20 cellular contexts compared by ENCODE assay signal in genomic region chr5:139285651-139286392, GRCh38.
A peak's percentile ranks its signal among the peaks of the same experiment; 100 is the strongest.
DNase-seq lines count a peak whose midpoint lies in the region; TF ChIP-seq lines count a peak whose summit lies in the region.
"Had no signal": no experiment of that assay in that cellular context is flagged by ENCODE, and none has a peak within 500 bp of the region (broad histone marks: within the 10 kb centered on the region; RNA-seq: fewer than 3 reads in every experiment).

No MANE protein-coding gene starts in this region.

- CTCF ChIA-PET in HEK293T (lab: Yijun Ruan, JAX) = interaction anchor here (1.4 kb wide), 1 partner anchor 8 kb away, joined by 3 read pairs; the partner anchor contains the start of gene MATR3

- peak overlapping the region; percentile 62 for H3K27ac Mint-ChIP-seq in activated naive CD4-positive, alpha-beta T cell treated with anti-CD3 and anti-CD28 coated beads, Interleukin-2, amount 50 U/mL, for 24 hours
- H3K27ac Mint-ChIP-seq in activated naive CD8-positive, alpha-beta T cell = peak overlapping the region; percentile 67
- peak overlapping the region; percentile 11 for H3K27ac Mint-ChIP-seq in nephron progenitor cell
- H3K27ac Mint-ChIP-seq: activated CD4-positive, alpha-beta memory T cell treated with anti-CD3 and anti-CD28 coated beads, Interleukin-2, amount 10 ng/mL, durations not matched to agents 7 days and 5 days; activated naive CD4-positive, alpha-beta T cell treated with anti-CD3 and anti-CD28 coated beads, Interleukin-2, amount 10 ng/mL, durations not matched to agents 7 days and 5 days; effector memory CD8-positive, alpha-beta T cell; T-cell had no signal

- DNase-seq in activated naive CD4-positive, alpha-beta T cell treated with anti-CD3 and anti-CD28 coated beads, Interleukin-2, amount 50 U/mL, for 16 hours = no peak
- DNase-seq in HEK293T (ENCODE audit: extremely low spot score) (no peak), nephron progenitor cell (no peak), SW 1271 (lab: John Stamatoyannopoulos, UW) (no peak), NCI-H187 treated with DMSO at 0.1 percent for 48 hours (lab: John Stamatoyannopoulos, UW) (no peak)
- DNase-seq: activated CD4-positive, alpha-beta memory T cell treated with anti-CD3 and anti-CD28 coated beads, Interleukin-2, amount 10 ng/mL, durations not matched to agents 7 days and 5 days; activated naive CD4-positive, alpha-beta T cell treated with anti-CD3 and anti-CD28 coated beads, Interleukin-2, amount 10 ng/mL, durations not matched to agents 7 days and 5 days; C1 segment of cervical spinal cord; COR-L47; DND-41; effector memory CD8-positive, alpha-beta T cell; Karpas-422; lower lobe of right lung; NCI-H1436; NCI-H2171 treated with DMSO at 0.1 percent for 48 hours; NCI-H524; T-cell; upper lobe of right lung had no signal

- peaks cover 28% of the 10 kb centered on the region for H3K36me3 Mint-ChIP-seq in activated naive CD4-positive, alpha-beta T cell treated with anti-CD3 and anti-CD28 coated beads, Interleukin-2, amount 50 U/mL, for 24 hours
- H3K36me3 Mint-ChIP-seq in activated naive CD8-positive, alpha-beta T cell = peaks cover 20% of the 10 kb centered on the region
- peaks cover 75% of the 10 kb centered on the region for H3K36me3 Mint-ChIP-seq in nephron progenitor cell (ENCODE audit: low read depth)

- H3K4me3 Mint-ChIP-seq in activated naive CD4-positive, alpha-beta T cell treated with anti-CD3 and anti-CD28 coated beads, Interleukin-2, amount 50 U/mL, for 24 hours = peak overlapping the region; percentile 11
- H3K4me3 Mint-ChIP-seq in activated naive CD8-positive, alpha-beta T cell = no peak overlapping the region
- no peak overlapping the region for H3K4me3 Mint-ChIP-seq in nephron progenitor cell
- H3K4me3 Mint-ChIP-seq: activated CD4-positive, alpha-beta memory T cell treated with anti-CD3 and anti-CD28 coated beads, Interleukin-2, amount 10 ng/mL, durations not matched to agents 7 days and 5 days; activated naive CD4-positive, alpha-beta T cell treated with anti-CD3 and anti-CD28 coated beads, Interleukin-2, amount 10 ng/mL, durations not matched to agents 7 days and 5 days; effector memory CD8-positive, alpha-beta T cell; T-cell had no signal

- POLR2A ChIA-PET in HEK293T (lab: Yijun Ruan, JAX) = interaction anchor here (0.9 to 4.2 kb wide), 4 partner anchors 9 to 56 kb away, joined by 3 to 16 read pairs (median 5); partner anchors contain the start of gene PAIP2

- no peaks in the 10 kb centered on the region for H3K9me3 Mint-ChIP-seq in activated naive CD4-positive, alpha-beta T cell treated with anti-CD3 and anti-CD28 coated beads, Interleukin-2, amount 50 U/mL, for 24 hours
- H3K9me3 Mint-ChIP-seq in activated naive CD8-positive, alpha-beta T cell (ENCODE audit: low read depth) = no peaks in the 10 kb centered on the region
- peaks cover 13% of the 10 kb centered on the region for H3K9me3 Mint-ChIP-seq in nephron progenitor cell
- H3K9me3 Mint-ChIP-seq: activated CD4-positive, alpha-beta memory T cell treated with anti-CD3 and anti-CD28 coated beads, Interleukin-2, amount 10 ng/mL, durations not matched to agents 7 days and 5 days; activated naive CD4-positive, alpha-beta T cell treated with anti-CD3 and anti-CD28 coated beads, Interleukin-2, amount 10 ng/mL, durations not matched to agents 7 days and 5 days; effector memory CD8-positive, alpha-beta T cell; T-cell had no signal

- TF ChIP-seq CTCF in nephron progenitor cell (IDR thresholded peaks at IDR 0.05) = no peak

- no peaks in the 10 kb centered on the region for H3K4me1 Mint-ChIP-seq in activated naive CD4-positive, alpha-beta T cell treated with anti-CD3 and anti-CD28 coated beads, Interleukin-2, amount 50 U/mL, for 24 hours
- H3K4me1 Mint-ChIP-seq in activated naive CD8-positive, alpha-beta T cell (ENCODE audit: low read depth) = peaks cover 4% of the 10 kb centered on the region
- H3K4me1 Mint-ChIP-seq in nephron progenitor cell = peaks cover 6% of the 10 kb centered on the region

- H3K27me3 Mint-ChIP-seq in activated naive CD4-positive, alpha-beta T cell treated with anti-CD3 and anti-CD28 coated beads, Interleukin-2, amount 50 U/mL, for 24 hours = no peaks in the 10 kb centered on the region
- no peaks in the 10 kb centered on the region for H3K27me3 Mint-ChIP-seq in activated naive CD8-positive, alpha-beta T cell
- no peaks in the 10 kb centered on the region for H3K27me3 Mint-ChIP-seq in nephron progenitor cell (ENCODE audit: low read depth, poor library complexity)
- H3K27me3 Mint-ChIP-seq: activated CD4-positive, alpha-beta memory T cell treated with anti-CD3 and anti-CD28 coated beads, Interleukin-2, amount 10 ng/mL, durations not matched to agents 7 days and 5 days; activated naive CD4-positive, alpha-beta T cell treated with anti-CD3 and anti-CD28 coated beads, Interleukin-2, amount 10 ng/mL, durations not matched to agents 7 days and 5 days; effector memory CD8-positive, alpha-beta T cell; T-cell had no signal

TF ChIP-seq in HEK293T, 16 proteins besides CTCF, POLR2A, EP300 and RAD21:
- TF ChIP-seq LEF1 (IDR thresholded peaks at IDR 0.05; ENCODE audit: borderline replicate concordance) (no peak), SP1 (IDR thresholded peaks at IDR 0.05) (no peak), ARNT (IDR thresholded peaks at IDR 0.05) (no peak), FOXK2 (IDR thresholded peaks at IDR 0.05) (no peak), ELF4 (IDR thresholded peaks at IDR 0.05) (0 out of 2 replicates have a peak, but pooled peaks have one; percentile 6), FOXA1 (IDR thresholded peaks at IDR 0.05) (no peak), HDGF (IDR thresholded peaks at IDR 0.05; ENCODE audit: borderline replicate concordance) (no peak)
TF ChIP-seq in HEK293T: peak in this region for 1.

Comparison
In these comparisons a context has a peak if more than half of its experiments do, and no peak if none do; other contexts are left out.
1. H3K27ac Mint-ChIP-seq: peak in every context shown above with its lines; median percentile 67 in activated naive CD8-positive, alpha-beta T cell; 62 in activated naive CD4-positive, alpha-beta T cell treated with anti-CD3 and anti-CD28 coated beads, Interleukin-2, amount 50 U/mL, for 24 hours; 11 in nephron progenitor cell.